Comparison of ENCODE assay signal across 1 cellular context in genomic region chr16:84013787-84014569, GRCh38.
TF ChIP-seq lines count a peak whose summit lies in the region.

No MANE protein-coding gene starts in this region.

TF ChIP-seq in K562, 482 proteins besides CTCF, POLR2A, EP300 and RAD21 (continued from another document and continues in another):
- TF ChIP-seq TAL1 (IDR thresholded peaks at IDR 0.05) (peak; percentile 69; the same call in 1 of the 2 replicates), NRF1 (conservative IDR thresholded peaks at IDR 0.05 in 1 of 2, IDR thresholded peaks at IDR 0.05 in 1 of 2) (peak; percentile 91 to 92), SNIP1 (IDR thresholded peaks at IDR 0.05; ENCODE audit: low read depth) (no peak), ILK (tag; IDR thresholded peaks at IDR 0.05; ENCODE audit: borderline replicate concordance, low read depth) (no peak), NR2F6 (CRISPR knock-in tag; IDR thresholded peaks at IDR 0.05) (no peak), ZFPM2 (CRISPR knock-in tag; IDR thresholded peaks at IDR 0.05) (no peak), IFI16 (CRISPR knock-in tag; IDR thresholded peaks at IDR 0.05) (no peak), ZNF699 (CRISPR knock-in tag; IDR thresholded peaks at IDR 0.05; ENCODE audit: insufficient replicate concordance) (no peak), SFPQ (IDR thresholded peaks at IDR 0.05; ENCODE audit: low read depth, low read length) (no peak), ZNF778 (CRISPR knock-in tag; IDR thresholded peaks at IDR 0.05) (no peak), ZNF280A (IDR thresholded peaks at IDR 0.05; ENCODE audit: low read depth, partially characterized antibody) (no peak), CCAR2 (IDR thresholded peaks at IDR 0.05; ENCODE audit: low read depth, low read length) (no peak), ZBTB49 (CRISPR knock-in tag; IDR thresholded peaks at IDR 0.05; ENCODE audit: borderline replicate concordance) (no peak), TCF7L2 (IDR thresholded peaks at IDR 0.05; ENCODE audit: low read depth, low read length) (no peak), CBX2 (IDR thresholded peaks at IDR 0.05; ENCODE audit: insufficient read depth, low read length, poor library complexity, severe bottlenecking) (no peak), POLR2AphosphoS5 (IDR thresholded peaks at IDR 0.05; ENCODE audit: control insufficient read depth, insufficient read depth, low read depth, low read length) (peak; percentile 85), POLR3G (IDR thresholded peaks at IDR 0.05; ENCODE audit: extremely low read depth, insufficient read length, insufficient replicate concordance) (no peak), ATF6 (CRISPR knock-in tag; IDR thresholded peaks at IDR 0.05) (no peak), PRMT5 (CRISPR knock-in tag; IDR thresholded peaks at IDR 0.05) (no peak), GATA2 (CRISPR knock-in tag; IDR thresholded peaks at IDR 0.05) (peak; percentile 68; the same call in 1 of the 2 replicates), ZNF12 (CRISPR knock-in tag; IDR thresholded peaks at IDR 0.05) (no peak), RBFOX2 (IDR thresholded peaks at IDR 0.05; ENCODE audit: low read depth, low read length) (peak; percentile 43), TFAP4 (CRISPR knock-in tag; IDR thresholded peaks at IDR 0.05; ENCODE audit: borderline replicate concordance) (peak; percentile 95), ZNF696 (CRISPR knock-in tag; conservative IDR thresholded peaks at IDR 0.05) (no peak), ZNF175 (CRISPR knock-in tag; IDR thresholded peaks at IDR 0.05; ENCODE audit: low read depth) (no peak; the same call in 1 of the 2 replicates), SMARCE1 (IDR thresholded peaks at IDR 0.05) (peak; percentile 51; the same call in 1 of the 2 replicates), IRF2 (CRISPR knock-in tag; IDR thresholded peaks at IDR 0.05) (no peak), FOXK2 (conservative IDR thresholded peaks at IDR 0.05 in 1 of 2, IDR thresholded peaks at IDR 0.05 in 1 of 2; ENCODE audit: low read depth in 2 of 2) (peak; percentile 30 to 73; a peak in 2 of 4 replicates), MTF1 (CRISPR knock-in tag; IDR thresholded peaks at IDR 0.05; ENCODE audit: borderline replicate concordance) (no peak), SRSF1 (IDR thresholded peaks at IDR 0.05; ENCODE audit: low read depth, low read length) (no peak), ZBTB34 (CRISPR knock-in tag; IDR thresholded peaks at IDR 0.05) (no peak), SPI1 (IDR thresholded peaks at IDR 0.05; ENCODE audit: borderline replicate concordance, low read depth, low read length) (no peak), ZNF197 (CRISPR knock-in tag; IDR thresholded peaks at IDR 0.05; ENCODE audit: low read depth) (no peak), SIN3A (IDR thresholded peaks at IDR 0.05; ENCODE audit: borderline replicate concordance in 2 of 2, control insufficient read depth in 1 of 2, low read depth in 2 of 2, low read length in 2 of 2) (no peak), ZNF347 (CRISPR knock-in tag; IDR thresholded peaks at IDR 0.05; ENCODE audit: low read depth) (no peak), THRB (CRISPR knock-in tag; conservative IDR thresholded peaks at IDR 0.05) (no peak), PKNOX1 (IDR thresholded peaks at IDR 0.05) (peak; percentile 68), RB1 (IDR thresholded peaks at IDR 0.05; ENCODE audit: low read depth) (no peak), PRDM10 (IDR thresholded peaks at IDR 0.05; ENCODE audit: partially characterized antibody) (peak; percentile 41), ZKSCAN1 (IDR thresholded peaks at IDR 0.05; ENCODE audit: low read depth, low read length) (no peak; the same call in 1 of the 2 replicates), TSHZ1 (CRISPR knock-in tag; IDR thresholded peaks at IDR 0.05) (no peak), PHF20 (IDR thresholded peaks at IDR 0.05; ENCODE audit: partially characterized antibody) (no peak)
